In the genomic region with DNA sequence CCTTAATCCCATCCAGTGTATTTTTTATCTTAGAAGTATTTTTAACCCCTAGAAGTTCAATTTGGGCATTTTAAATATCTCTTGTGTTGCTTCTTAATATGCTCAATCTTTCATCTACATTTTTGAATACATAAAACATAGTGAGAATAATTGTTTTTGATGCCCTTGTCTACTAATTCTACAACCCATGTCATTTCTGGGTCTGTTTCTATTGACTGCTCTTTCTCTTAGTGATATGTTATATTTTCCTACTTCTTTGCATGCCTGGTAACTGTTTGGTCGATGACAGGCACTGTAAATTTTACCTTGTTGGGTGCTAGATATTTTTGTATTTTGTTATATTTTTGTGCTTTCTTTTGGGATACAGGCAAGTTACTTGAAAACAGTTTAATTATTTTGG, we compare ENCODE assay signal across 37 cellular contexts. TPM values are rescaled to one million over a fixed set of nuclear protein-coding genes. Genes with fewer than 3 reads are reported as not detected.
"Had no signal": no experiment of that assay in that cellular context is flagged by ENCODE, and none has a peak within 500 bp of the region (broad histone marks: within the 10 kb centered on the region; RNA-seq: fewer than 3 reads in every experiment).

No MANE protein-coding gene starts in this region.

- H3K36me3 ChIP-seq: MG63 had no signal

- H3K27me3 ChIP-seq: MG63 had no signal

- DNase-seq: Karpas-422, Kasumi-1, MG63, MM.1S, MV-4-11, NCI-H1048, NCI-H1092, NCI-H1092 treated with DMSO at 0.1 percent for 48 hours, NCI-H1105, NCI-H1105 treated with DMSO at 0.1 percent for 48 hours, NCI-H1417, NCI-H1417 treated with DMSO at 0.1 percent for 48 hours, NCI-H1436, NCI-H1436 treated with DMSO at 0.1 percent for 48 hours, NCI-H146, NCI-H1694, NCI-H1694 treated with DMSO at 0.1 percent for 48 hours, NCI-H187, NCI-H187 treated with DMSO at 0.1 percent for 48 hours, NCI-H1930, NCI-H2029, NCI-H2029 treated with DMSO at 0.1 percent for 48 hours, NCI-H2081, NCI-H2081 treated with DMSO at 0.1 percent for 48 hours, NCI-H2107, NCI-H2171, NCI-H2171 treated with DMSO at 0.1 percent for 48 hours, NCI-H2227 treated with DMSO at 0.1 percent for 48 hours, NCI-H226, NCI-H345, NCI-H446, NCI-H446 treated with DMSO at 0.1 percent for 48 hours, NCI-H510A, NCI-H510A treated with DMSO at 0.1 percent for 48 hours had no signal

- H3K4me3 ChIP-seq: MG63 had no signal

RNA-seq across cellular contexts. Expression of a gene that starts 56.3 kb away (rescaled TPM):
- total RNA-seq: LHCN-M2, MCF 10A, NCI-H460 had no signal
